In the genomic region with DNA sequence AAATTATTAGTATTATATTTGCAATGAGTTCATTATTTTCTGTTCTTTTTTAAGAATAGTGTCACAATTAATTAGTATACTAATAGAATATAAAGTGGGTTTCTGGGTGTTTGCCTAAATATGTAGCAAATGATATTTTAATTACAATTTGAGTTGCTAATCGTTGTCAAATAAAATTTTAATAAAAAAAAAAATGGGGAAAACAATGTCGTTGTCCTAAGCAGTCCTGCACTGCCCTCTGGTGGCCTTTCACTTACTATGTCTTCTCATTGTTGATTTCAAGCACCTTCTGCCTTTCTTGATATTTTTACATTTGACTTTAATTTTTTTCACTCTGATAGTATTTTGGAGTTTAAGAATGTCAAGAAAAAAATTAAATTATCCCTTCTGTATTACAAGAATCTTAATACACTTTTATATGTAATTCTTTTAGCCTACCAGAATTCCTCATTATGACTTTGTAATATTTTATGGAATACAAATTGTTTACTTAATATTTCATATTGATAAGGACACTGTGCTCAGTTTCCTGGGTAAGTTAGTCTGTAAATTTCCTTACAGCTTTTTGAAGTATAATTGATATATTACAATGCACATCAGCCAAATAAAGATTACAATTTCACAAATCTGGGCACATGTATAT, we compare ENCODE assay signal across 8 cellular contexts.
DNase-seq lines count a peak whose midpoint lies in the region; ATAC-seq and TF ChIP-seq lines count a peak whose summit lies in the region.

No MANE protein-coding gene starts in this region.

- H3K4me3 ChIP-seq in LNCaP clone FGC (ENCODE audit: low read depth, low read length) (no peak overlapping the region), WI38 (ENCODE audit: low read depth, low read length) (no peak overlapping the region), thyroid gland (replicated peaks in 1 of 3) (no peak overlapping the region)

- peak; percentile 43 for DNase-seq in activated CD8-positive, alpha-beta memory T cell treated with anti-CD3 and anti-CD28 coated beads, Interleukin-2, amount 10 ng/mL, durations not matched to agents 7 days and 5 days
- DNase-seq in activated CD8-positive, alpha-beta memory T cell treated with anti-CD3 and anti-CD28 coated beads for 24 hours = no peak
- peak; percentile 21 for DNase-seq in LNCaP clone FGC (ENCODE audit: low read depth)
- DNase-seq in left cardiac atrium = peak; percentile 54
- peak; percentile 43 to 45 for DNase-seq in thyroid gland
- no peak for DNase-seq in NCI-H526 treated with DMSO at 0.1 percent for 48 hours (lab: John Stamatoyannopoulos, UW)
- DNase-seq in stimulated activated CD4-positive, alpha-beta T cell treated with anti-CD3 and anti-CD28 coated beads, Interleukin-4, amount 100 ng/mL, for 24 hours = no peak

- intact Hi-C loops in left cardiac atrium (cut with DNase I) = no loop called here
- intact Hi-C loops in thyroid gland (cut with DNase I) = no loop called here

- H3K36me3 ChIP-seq in thyroid gland = no peaks in the 10 kb centered on the region

- no peak for ATAC-seq in activated CD8-positive, alpha-beta memory T cell treated with anti-CD3 and anti-CD28 coated beads, Interleukin-2, amount 10 ng/mL, durations not matched to agents 7 days and 5 days
- no peak for ATAC-seq in left cardiac atrium

- H3K9me3 ChIP-seq in thyroid gland = no peaks in the 10 kb centered on the region

- no peak overlapping the region for H3K27ac Mint-ChIP-seq in activated CD8-positive, alpha-beta memory T cell treated with anti-CD3 and anti-CD28 coated beads, Interleukin-2, amount 10 ng/mL, durations not matched to agents 7 days and 5 days

- peak; percentile 70 for TF ChIP-seq CTCF in LNCaP clone FGC (IDR thresholded peaks at IDR 0.05; ENCODE audit: control insufficient read depth, extremely low read depth, insufficient read depth)
- TF ChIP-seq CTCF in WI38 (IDR thresholded peaks at IDR 0.05; ENCODE audit: low read depth, low read length) = peak; percentile 51
- TF ChIP-seq CTCF in thyroid gland (IDR thresholded peaks at IDR 0.05) = peak in 5 of 6 experiments; percentile 27 to 66 (median 39)

- H3K4me1 Mint-ChIP-seq in activated CD8-positive, alpha-beta memory T cell treated with anti-CD3 and anti-CD28 coated beads, Interleukin-2, amount 10 ng/mL, durations not matched to agents 7 days and 5 days = no peaks in the 10 kb centered on the region

- no peak for TF ChIP-seq POLR2A in thyroid gland (IDR thresholded peaks at IDR 0.05)

- H3K27me3 Mint-ChIP-seq in activated CD8-positive, alpha-beta memory T cell treated with anti-CD3 and anti-CD28 coated beads, Interleukin-2, amount 10 ng/mL, durations not matched to agents 7 days and 5 days = no peaks in the 10 kb centered on the region

- no peak overlapping the region for H3K27ac ChIP-seq in thyroid gland

- H3K4me1 ChIP-seq in thyroid gland = no peaks in the 10 kb centered on the region

- no peak overlapping the region for H3K4me3 Mint-ChIP-seq in activated CD8-positive, alpha-beta memory T cell treated with anti-CD3 and anti-CD28 coated beads, Interleukin-2, amount 10 ng/mL, durations not matched to agents 7 days and 5 days

- WGBS in thyroid gland, 2 donors = 9 to 15% methylated on average over 2 of the region's 2 CpGs

- no peaks in the 10 kb centered on the region for H3K36me3 Mint-ChIP-seq in activated CD8-positive, alpha-beta memory T cell treated with anti-CD3 and anti-CD28 coated beads, Interleukin-2, amount 10 ng/mL, durations not matched to agents 7 days and 5 days

- H3K9me3 Mint-ChIP-seq in activated CD8-positive, alpha-beta memory T cell treated with anti-CD3 and anti-CD28 coated beads, Interleukin-2, amount 10 ng/mL, durations not matched to agents 7 days and 5 days (ENCODE audit: low read depth) = peaks cover 15% of the 10 kb centered on the region

- CTCF ChIA-PET in activated CD8-positive, alpha-beta memory T cell treated with anti-CD3 and anti-CD28 coated beads, Interleukin-2, amount 10 ng/mL, durations not matched to agents 7 days and 5 days (lab: Charles Lee) = no interaction called here

- H3K27me3 ChIP-seq in thyroid gland = no peaks in the 10 kb centered on the region

Comparison
In these comparisons a context has a peak if more than half of its experiments do, and no peak if none do; other contexts are left out.
1. DNase-seq: peak in activated CD8-positive, alpha-beta memory T cell treated with anti-CD3 and anti-CD28 coated beads, Interleukin-2, amount 10 ng/mL, durations not matched to agents 7 days and 5 days (single experiment), LNCaP clone FGC (single experiment), left cardiac atrium (single experiment) and thyroid gland (2 of 2); none in activated CD8-positive, alpha-beta memory T cell treated with anti-CD3 and anti-CD28 coated beads for 24 hours (single experiment), NCI-H526 treated with DMSO at 0.1 percent for 48 hours (single experiment) and stimulated activated CD4-positive, alpha-beta T cell treated with anti-CD3 and anti-CD28 coated beads, Interleukin-4, amount 100 ng/mL, for 24 hours (single experiment).
2. Peak in every context shown above with its lines, with median percentiles within 50 percentile points of each other: CTCF ChIP-seq.